ENCODE assay signal across 1 cellular context in the genomic region with DNA sequence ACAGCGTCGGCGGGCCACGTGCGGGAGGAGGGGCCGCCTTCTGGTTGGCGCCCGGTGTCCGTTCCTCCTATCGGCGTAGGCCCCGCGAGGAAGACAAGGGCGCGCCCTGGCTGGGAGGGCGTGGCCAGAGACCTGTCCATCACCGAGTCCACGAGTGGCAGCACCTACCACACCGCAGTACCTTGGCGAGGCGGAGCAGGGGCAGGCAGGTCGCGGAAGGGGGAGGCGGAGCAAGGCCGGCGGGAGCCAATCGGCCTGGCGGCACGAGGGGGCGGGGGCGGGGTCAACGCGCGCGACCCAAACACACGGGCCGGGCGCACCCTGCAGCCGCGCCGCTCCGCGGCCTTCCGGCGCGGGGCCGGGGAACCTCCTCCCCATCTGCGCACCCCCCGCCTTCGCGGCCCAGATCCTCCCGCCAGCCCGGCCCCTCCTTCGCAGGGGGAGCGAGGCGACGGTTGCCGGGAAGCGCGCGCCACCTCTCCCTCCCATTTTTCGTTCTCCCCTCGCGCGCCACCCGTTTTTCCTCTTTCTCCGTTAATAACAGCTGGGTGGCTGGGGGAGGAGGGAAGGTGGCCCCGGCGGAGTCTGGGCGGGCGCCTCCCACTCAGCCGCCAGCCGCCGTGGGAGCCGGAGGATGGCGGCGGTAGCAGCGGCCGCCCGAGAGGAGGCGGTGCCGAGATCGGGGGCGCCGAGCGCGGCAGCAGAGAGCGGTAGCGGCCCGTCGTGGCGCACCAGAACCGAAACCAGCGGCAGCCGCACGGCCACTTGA.
TF ChIP-seq lines count a peak whose summit lies in the region.

ZNRF2 (plus strand) TSS at position 300 of the 769 bp plus-strand sequence. CDS start 761 bp downstream, outside the sequence.

TF ChIP-seq in WTC11, 78 proteins besides CTCF, POLR2A, EP300 and RAD21 (continued from another document):
- TF ChIP-seq, protein P1, sequence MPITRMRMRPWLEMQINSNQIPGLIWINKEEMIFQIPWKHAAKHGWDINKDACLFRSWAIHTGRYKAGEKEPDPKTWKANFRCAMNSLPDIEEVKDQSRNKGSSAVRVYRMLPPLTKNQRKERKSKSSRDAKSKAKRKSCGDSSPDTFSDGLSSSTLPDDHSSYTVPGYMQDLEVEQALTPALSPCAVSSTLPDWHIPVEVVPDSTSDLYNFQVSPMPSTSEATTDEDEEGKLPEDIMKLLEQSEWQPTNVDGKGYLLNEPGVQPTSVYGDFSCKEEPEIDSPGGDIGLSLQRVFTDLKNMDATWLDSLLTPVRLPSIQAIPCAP (CRISPR knock-in tag; IDR thresholded peaks at IDR 0.05), result no peak
- TF ChIP-seq OVOL2 (CRISPR knock-in tag; IDR thresholded peaks at IDR 0.05; ENCODE audit: borderline replicate concordance) (no peak), ATF1 (CRISPR knock-in tag; IDR thresholded peaks at IDR 0.05) (no peak)
